ENCODE assay signal across 9 cellular contexts in the genomic region with DNA sequence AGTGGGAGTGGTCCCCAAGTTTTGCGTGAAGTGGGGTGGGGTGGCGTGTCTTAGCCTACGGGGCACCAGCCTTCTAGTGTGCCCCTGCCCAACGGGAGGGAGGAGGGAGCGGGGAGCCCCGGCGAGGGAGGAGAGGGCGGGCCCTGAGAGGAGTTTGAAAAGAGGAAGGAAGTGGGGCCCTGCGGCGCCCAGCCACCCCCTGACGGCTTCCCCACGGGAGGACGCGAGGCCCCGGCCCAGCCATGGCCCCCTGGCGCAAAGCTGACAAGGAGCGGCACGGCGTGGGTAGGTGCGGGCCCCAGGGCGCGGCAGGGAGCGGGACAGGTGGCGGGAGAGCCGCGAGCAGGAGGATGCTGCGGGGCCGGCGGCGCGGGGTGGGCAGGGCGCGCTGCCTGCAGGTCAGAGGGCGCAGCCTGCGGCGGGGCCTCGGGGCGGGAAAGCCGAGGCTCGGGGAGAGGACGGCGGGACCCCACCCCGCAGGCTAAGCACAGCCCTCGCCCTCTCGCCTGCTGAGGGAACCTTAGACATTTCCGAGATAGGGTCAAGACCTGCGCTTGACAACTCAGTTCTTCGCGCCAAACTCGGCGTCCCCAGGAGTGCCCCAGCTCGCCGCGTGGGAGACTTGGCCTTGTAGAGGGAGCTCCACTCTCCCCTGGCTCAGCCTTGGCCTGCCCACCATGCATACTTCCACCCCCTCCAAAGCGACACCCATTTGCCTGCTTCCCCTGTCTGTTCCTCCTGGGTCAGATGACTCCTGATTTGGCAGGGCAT.
DNase-seq lines count a peak whose midpoint lies in the region; ATAC-seq and TF ChIP-seq lines count a peak whose summit lies in the region.
"Had no signal": no experiment of that assay in that cellular context is flagged by ENCODE, and none has a peak within 500 bp of the region (broad histone marks: within the 10 kb centered on the region; RNA-seq: fewer than 3 reads in every experiment).

A gene (plus strand): TSS at position 191 of the 771 bp plus-strand sequence. CDS start 52 bp downstream, at position 243.

- peak within 1 kb of the TSS; percentile 92 for H3K27ac Mint-ChIP-seq in activated naive CD4-positive, alpha-beta T cell treated with anti-CD3 and anti-CD28 coated beads, Interleukin-2, amount 10 ng/mL, durations not matched to agents 7 days and 5 days
- H3K27ac Mint-ChIP-seq: brain had no signal

- peak; percentile 86 for DNase-seq in activated naive CD4-positive, alpha-beta T cell treated with anti-CD3 and anti-CD28 coated beads, Interleukin-2, amount 10 ng/mL, durations not matched to agents 7 days and 5 days
- peak; percentile 75 for DNase-seq in stimulated activated CD4-positive, alpha-beta T cell treated with anti-CD3 and anti-CD28 coated beads, Interleukin-1b, Interleukin-23, amount 100 ng/mL, for 48 hours
- DNase-seq in NCI-H446 (lab: John Stamatoyannopoulos, UW) (no peak), NCI-H510A (lab: John Stamatoyannopoulos, UW) (no peak)

- H3K4me1 Mint-ChIP-seq in activated naive CD4-positive, alpha-beta T cell treated with anti-CD3 and anti-CD28 coated beads, Interleukin-2, amount 10 ng/mL, durations not matched to agents 7 days and 5 days, result peaks cover 57% of the 10 kb centered on the region
- H3K4me1 Mint-ChIP-seq: brain had no signal

- ATAC-seq in GM18502 (IDR thresholded peaks at IDR 0.05; ENCODE audit: poor library complexity, unreplicated experiment) (peak; percentile 92), HG02852 (IDR thresholded peaks at IDR 0.05; ENCODE audit: unreplicated experiment) (peak; percentile 91)

- H3K4me3 ChIP-seq in iPS-18c (ENCODE audit: insufficient read depth, low read depth, low read length), result peak within 1 kb of the TSS; percentile 59

- peak; percentile 75 for TF ChIP-seq POLR2A in Raji (IDR thresholded peaks at IDR 0.05; ENCODE audit: insufficient read depth, low read depth, low read length)

- peaks cover 47% of the 10 kb centered on the region for H3K36me3 Mint-ChIP-seq in activated naive CD4-positive, alpha-beta T cell treated with anti-CD3 and anti-CD28 coated beads, Interleukin-2, amount 10 ng/mL, durations not matched to agents 7 days and 5 days
- H3K36me3 Mint-ChIP-seq: brain had no signal

- H3K27me3 Mint-ChIP-seq in activated naive CD4-positive, alpha-beta T cell treated with anti-CD3 and anti-CD28 coated beads, Interleukin-2, amount 10 ng/mL, durations not matched to agents 7 days and 5 days, result no peaks in the 10 kb centered on the region

- H3K9me3 Mint-ChIP-seq in activated naive CD4-positive, alpha-beta T cell treated with anti-CD3 and anti-CD28 coated beads, Interleukin-2, amount 10 ng/mL, durations not matched to agents 7 days and 5 days, result peaks cover 20% of the 10 kb centered on the region

- H3K9me3 ChIP-seq in iPS-18c (ENCODE audit: control insufficient read depth, insufficient read depth, low read length), result peaks cover 4% of the 10 kb centered on the region

- peak within 1 kb of the TSS; percentile 86 for H3K4me3 Mint-ChIP-seq in activated naive CD4-positive, alpha-beta T cell treated with anti-CD3 and anti-CD28 coated beads, Interleukin-2, amount 10 ng/mL, durations not matched to agents 7 days and 5 days

- CTCF ChIA-PET in activated naive CD4-positive, alpha-beta T cell treated with anti-CD3 and anti-CD28 coated beads, Interleukin-2, amount 10 ng/mL, durations not matched to agents 7 days and 5 days (lab: Charles Lee), result interaction anchor here (1.1 to 2.0 kb wide), 3 partner anchors 10 to 56 kb away, joined by 4 to 14 read pairs (median 6); no protein-coding TSS in a partner anchor

Comparison
In these comparisons a context has a peak if more than half of its experiments do, and no peak if none do; other contexts are left out.
1. DNase-seq: peak in activated naive CD4-positive, alpha-beta T cell treated with anti-CD3 and anti-CD28 coated beads, Interleukin-2, amount 10 ng/mL, durations not matched to agents 7 days and 5 days (single experiment) and stimulated activated CD4-positive, alpha-beta T cell treated with anti-CD3 and anti-CD28 coated beads, Interleukin-1b, Interleukin-23, amount 100 ng/mL, for 48 hours (single experiment); none in NCI-H446 (0 of 2) and NCI-H510A (single experiment).